Comparison of ENCODE assay signal across 1 cellular context in genomic region chr6:43798688-43799444, GRCh38.
TF ChIP-seq lines count a peak whose summit lies in the region.

No MANE protein-coding gene starts in this region.

TF ChIP-seq in HepG2, 621 proteins besides CTCF, POLR2A, EP300 and RAD21 (continued from another document and continues in another):
- TF ChIP-seq ZNF784 (CRISPR knock-in tag; IDR thresholded peaks at IDR 0.05; ENCODE audit: borderline replicate concordance) (no peak), HNF1A (IDR thresholded peaks at IDR 0.05; ENCODE audit: low read depth) (no peak; the same call in 1 of the 2 replicates), HNF1A (CRISPR knock-in tag; IDR thresholded peaks at IDR 0.05; ENCODE audit: borderline replicate concordance) (peak; percentile 74; the same call in 1 of the 2 replicates), CAMTA2 (CRISPR knock-in tag; IDR thresholded peaks at IDR 0.05; ENCODE audit: borderline replicate concordance) (no peak), ZNF431 (CRISPR knock-in tag; IDR thresholded peaks at IDR 0.05; ENCODE audit: borderline replicate concordance, low read depth) (no peak), ZNF749 (CRISPR knock-in tag; IDR thresholded peaks at IDR 0.05; ENCODE audit: borderline replicate concordance) (no peak), PHF21A (CRISPR knock-in tag; IDR thresholded peaks at IDR 0.05) (peak; percentile 67), FIP1L1 (IDR thresholded peaks at IDR 0.05; ENCODE audit: borderline replicate concordance, insufficient read depth, low read depth, low read length) (no peak), ZNF256 (CRISPR knock-in tag; conservative IDR thresholded peaks at IDR 0.05) (no peak), ATRX (CRISPR knock-in tag; IDR thresholded peaks at IDR 0.05; ENCODE audit: borderline replicate concordance) (no peak), NR2F2 (IDR thresholded peaks at IDR 0.05; ENCODE audit: borderline replicate concordance, low read depth) (no peak), RBAK (CRISPR knock-in tag; IDR thresholded peaks at IDR 0.05) (no peak), SAFB2 (CRISPR knock-in tag; IDR thresholded peaks at IDR 0.05; ENCODE audit: borderline replicate concordance, low read depth) (no peak), BRF2 (CRISPR knock-in tag; IDR thresholded peaks at IDR 0.05) (no peak), SMAD1 (CRISPR knock-in tag; IDR thresholded peaks at IDR 0.05; ENCODE audit: borderline replicate concordance, low read depth) (no peak), TBX3 (IDR thresholded peaks at IDR 0.05; ENCODE audit: borderline replicate concordance) (no peak), HDAC6 (IDR thresholded peaks at IDR 0.05; ENCODE audit: low read depth, low read length) (no peak), HIVEP1 (CRISPR knock-in tag; IDR thresholded peaks at IDR 0.05) (no peak), BCL6 (CRISPR knock-in tag; IDR thresholded peaks at IDR 0.05) (peak; percentile 74), SOX13 (IDR thresholded peaks at IDR 0.05) (no peak), SOX13 (CRISPR knock-in tag; conservative IDR thresholded peaks at IDR 0.05 in 1 of 2, IDR thresholded peaks at IDR 0.05 in 1 of 2) (peak in 1 of 2 experiments; percentile 62; a peak in 2 of 4 replicates), FOXP1 (IDR thresholded peaks at IDR 0.05) (no peak), FOXP1 (CRISPR knock-in tag; IDR thresholded peaks at IDR 0.05) (peak; percentile 73; the same call in 1 of the 2 replicates), ZNF580 (CRISPR knock-in tag; IDR thresholded peaks at IDR 0.05; ENCODE audit: borderline replicate concordance, low read depth) (peak; percentile 30; the same call in 1 of the 2 replicates), IRF2 (CRISPR knock-in tag; IDR thresholded peaks at IDR 0.05) (peak; percentile 60; the same call in 1 of the 2 replicates)
- TF ChIP-seq, protein P1, sequence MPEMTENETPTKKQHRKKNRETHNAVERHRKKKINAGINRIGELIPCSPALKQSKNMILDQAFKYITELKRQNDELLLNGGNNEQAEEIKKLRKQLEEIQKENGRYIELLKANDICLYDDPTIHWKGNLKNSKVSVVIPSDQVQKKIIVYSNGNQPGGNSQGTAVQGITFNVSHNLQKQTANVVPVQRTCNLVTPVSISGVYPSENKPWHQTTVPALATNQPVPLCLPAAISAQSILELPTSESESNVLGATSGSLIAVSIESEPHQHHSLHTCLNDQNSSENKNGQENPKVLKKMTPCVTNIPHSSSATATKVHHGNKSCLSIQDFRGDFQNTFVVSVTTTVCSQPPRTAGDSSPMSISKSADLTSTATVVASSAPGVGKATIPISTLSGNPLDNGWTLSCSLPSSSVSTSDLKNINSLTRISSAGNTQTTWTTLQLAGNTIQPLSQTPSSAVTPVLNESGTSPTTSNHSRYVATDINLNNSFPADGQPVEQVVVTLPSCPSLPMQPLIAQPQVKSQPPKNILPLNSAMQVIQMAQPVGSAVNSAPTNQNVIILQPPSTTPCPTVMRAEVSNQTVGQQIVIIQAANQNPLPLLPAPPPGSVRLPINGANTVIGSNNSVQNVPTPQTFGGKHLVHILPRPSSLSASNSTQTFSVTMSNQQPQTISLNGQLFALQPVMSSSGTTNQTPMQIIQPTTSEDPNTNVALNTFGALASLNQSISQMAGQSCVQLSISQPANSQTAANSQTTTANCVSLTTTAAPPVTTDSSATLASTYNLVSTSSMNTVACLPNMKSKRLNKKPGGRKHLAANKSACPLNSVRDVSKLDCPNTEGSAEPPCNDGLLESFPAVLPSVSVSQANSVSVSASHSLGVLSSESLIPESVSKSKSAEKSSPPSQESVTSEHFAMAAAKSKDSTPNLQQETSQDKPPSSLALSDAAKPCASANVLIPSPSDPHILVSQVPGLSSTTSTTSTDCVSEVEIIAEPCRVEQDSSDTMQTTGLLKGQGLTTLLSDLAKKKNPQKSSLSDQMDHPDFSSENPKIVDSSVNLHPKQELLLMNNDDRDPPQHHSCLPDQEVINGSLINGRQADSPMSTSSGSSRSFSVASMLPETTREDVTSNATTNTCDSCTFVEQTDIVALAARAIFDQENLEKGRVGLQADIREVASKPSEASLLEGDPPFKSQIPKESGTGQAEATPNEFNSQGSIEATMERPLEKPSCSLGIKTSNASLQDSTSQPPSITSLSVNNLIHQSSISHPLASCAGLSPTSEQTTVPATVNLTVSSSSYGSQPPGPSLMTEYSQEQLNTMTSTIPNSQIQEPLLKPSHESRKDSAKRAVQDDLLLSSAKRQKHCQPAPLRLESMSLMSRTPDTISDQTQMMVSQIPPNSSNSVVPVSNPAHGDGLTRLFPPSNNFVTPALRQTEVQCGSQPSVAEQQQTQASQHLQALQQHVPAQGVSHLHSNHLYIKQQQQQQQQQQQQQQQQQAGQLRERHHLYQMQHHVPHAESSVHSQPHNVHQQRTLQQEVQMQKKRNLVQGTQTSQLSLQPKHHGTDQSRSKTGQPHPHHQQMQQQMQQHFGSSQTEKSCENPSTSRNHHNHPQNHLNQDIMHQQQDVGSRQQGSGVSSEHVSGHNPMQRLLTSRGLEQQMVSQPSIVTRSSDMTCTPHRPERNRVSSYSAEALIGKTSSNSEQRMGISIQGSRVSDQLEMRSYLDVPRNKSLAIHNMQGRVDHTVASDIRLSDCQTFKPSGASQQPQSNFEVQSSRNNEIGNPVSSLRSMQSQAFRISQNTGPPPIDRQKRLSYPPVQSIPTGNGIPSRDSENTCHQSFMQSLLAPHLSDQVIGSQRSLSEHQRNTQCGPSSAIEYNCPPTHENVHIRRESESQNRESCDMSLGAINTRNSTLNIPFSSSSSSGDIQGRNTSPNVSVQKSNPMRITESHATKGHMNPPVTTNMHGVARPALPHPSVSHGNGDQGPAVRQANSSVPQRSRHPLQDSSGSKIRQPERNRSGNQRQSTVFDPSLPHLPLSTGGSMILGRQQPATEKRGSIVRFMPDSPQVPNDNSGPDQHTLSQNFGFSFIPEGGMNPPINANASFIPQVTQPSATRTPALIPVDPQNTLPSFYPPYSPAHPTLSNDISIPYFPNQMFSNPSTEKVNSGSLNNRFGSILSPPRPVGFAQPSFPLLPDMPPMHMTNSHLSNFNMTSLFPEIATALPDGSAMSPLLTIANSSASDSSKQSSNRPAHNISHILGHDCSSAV (CRISPR knock-in tag; IDR thresholded peaks at IDR 0.05; ENCODE audit: borderline replicate concordance): no peak
- TF ChIP-seq, protein P2, sequence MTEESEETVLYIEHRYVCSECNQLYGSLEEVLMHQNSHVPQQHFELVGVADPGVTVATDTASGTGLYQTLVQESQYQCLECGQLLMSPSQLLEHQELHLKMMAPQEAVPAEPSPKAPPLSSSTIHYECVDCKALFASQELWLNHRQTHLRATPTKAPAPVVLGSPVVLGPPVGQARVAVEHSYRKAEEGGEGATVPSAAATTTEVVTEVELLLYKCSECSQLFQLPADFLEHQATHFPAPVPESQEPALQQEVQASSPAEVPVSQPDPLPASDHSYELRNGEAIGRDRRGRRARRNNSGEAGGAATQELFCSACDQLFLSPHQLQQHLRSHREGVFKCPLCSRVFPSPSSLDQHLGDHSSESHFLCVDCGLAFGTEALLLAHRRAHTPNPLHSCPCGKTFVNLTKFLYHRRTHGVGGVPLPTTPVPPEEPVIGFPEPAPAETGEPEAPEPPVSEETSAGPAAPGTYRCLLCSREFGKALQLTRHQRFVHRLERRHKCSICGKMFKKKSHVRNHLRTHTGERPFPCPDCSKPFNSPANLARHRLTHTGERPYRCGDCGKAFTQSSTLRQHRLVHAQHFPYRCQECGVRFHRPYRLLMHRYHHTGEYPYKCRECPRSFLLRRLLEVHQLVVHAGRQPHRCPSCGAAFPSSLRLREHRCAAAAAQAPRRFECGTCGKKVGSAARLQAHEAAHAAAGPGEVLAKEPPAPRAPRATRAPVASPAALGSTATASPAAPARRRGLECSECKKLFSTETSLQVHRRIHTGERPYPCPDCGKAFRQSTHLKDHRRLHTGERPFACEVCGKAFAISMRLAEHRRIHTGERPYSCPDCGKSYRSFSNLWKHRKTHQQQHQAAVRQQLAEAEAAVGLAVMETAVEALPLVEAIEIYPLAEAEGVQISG (CRISPR knock-in tag; IDR thresholded peaks at IDR 0.05): peak; percentile 12; the same call in 1 of the 2 replicates
- TF ChIP-seq, protein P3, sequence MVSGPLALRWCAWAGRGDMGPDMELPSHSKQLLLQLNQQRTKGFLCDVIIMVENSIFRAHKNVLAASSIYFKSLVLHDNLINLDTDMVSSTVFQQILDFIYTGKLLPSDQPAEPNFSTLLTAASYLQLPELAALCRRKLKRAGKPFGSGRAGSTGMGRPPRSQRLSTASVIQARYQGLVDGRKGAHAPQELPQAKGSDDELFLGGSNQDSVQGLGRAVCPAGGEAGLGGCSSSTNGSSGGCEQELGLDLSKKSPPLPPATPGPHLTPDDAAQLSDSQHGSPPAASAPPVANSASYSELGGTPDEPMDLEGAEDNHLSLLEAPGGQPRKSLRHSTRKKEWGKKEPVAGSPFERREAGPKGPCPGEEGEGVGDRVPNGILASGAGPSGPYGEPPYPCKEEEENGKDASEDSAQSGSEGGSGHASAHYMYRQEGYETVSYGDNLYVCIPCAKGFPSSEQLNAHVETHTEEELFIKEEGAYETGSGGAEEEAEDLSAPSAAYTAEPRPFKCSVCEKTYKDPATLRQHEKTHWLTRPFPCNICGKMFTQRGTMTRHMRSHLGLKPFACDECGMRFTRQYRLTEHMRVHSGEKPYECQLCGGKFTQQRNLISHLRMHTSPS (CRISPR knock-in tag; IDR thresholded peaks at IDR 0.05; ENCODE audit: low read depth): peak; percentile 66
- TF ChIP-seq, protein P4, sequence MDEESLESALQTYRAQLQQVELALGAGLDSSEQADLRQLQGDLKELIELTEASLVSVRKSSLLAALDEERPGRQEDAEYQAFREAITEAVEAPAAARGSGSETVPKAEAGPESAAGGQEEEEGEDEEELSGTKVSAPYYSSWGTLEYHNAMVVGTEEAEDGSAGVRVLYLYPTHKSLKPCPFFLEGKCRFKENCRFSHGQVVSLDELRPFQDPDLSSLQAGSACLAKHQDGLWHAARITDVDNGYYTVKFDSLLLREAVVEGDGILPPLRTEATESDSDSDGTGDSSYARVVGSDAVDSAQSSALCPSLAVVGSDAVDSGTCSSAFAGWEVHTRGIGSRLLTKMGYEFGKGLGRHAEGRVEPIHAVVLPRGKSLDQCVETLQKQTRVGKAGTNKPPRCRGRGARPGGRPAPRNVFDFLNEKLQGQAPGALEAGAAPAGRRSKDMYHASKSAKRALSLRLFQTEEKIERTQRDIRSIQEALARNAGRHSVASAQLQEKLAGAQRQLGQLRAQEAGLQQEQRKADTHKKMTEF (CRISPR knock-in tag; IDR thresholded peaks at IDR 0.05): peak; percentile 61; the same call in 1 of the 2 replicates
- TF ChIP-seq, protein P5, sequence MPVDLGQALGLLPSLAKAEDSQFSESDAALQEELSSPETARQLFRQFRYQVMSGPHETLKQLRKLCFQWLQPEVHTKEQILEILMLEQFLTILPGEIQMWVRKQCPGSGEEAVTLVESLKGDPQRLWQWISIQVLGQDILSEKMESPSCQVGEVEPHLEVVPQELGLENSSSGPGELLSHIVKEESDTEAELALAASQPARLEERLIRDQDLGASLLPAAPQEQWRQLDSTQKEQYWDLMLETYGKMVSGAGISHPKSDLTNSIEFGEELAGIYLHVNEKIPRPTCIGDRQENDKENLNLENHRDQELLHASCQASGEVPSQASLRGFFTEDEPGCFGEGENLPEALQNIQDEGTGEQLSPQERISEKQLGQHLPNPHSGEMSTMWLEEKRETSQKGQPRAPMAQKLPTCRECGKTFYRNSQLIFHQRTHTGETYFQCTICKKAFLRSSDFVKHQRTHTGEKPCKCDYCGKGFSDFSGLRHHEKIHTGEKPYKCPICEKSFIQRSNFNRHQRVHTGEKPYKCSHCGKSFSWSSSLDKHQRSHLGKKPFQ (CRISPR knock-in tag; IDR thresholded peaks at IDR 0.05; ENCODE audit: insufficient replicate concordance): no peak
- TF ChIP-seq, protein P6, sequence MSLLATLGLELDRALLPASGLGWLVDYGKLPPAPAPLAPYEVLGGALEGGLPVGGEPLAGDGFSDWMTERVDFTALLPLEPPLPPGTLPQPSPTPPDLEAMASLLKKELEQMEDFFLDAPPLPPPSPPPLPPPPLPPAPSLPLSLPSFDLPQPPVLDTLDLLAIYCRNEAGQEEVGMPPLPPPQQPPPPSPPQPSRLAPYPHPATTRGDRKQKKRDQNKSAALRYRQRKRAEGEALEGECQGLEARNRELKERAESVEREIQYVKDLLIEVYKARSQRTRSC (CRISPR knock-in tag; IDR thresholded peaks at IDR 0.05; ENCODE audit: low read depth): 0 out of 2 replicates have a peak, but pooled peaks have one; percentile 33
